In the genomic region with DNA sequence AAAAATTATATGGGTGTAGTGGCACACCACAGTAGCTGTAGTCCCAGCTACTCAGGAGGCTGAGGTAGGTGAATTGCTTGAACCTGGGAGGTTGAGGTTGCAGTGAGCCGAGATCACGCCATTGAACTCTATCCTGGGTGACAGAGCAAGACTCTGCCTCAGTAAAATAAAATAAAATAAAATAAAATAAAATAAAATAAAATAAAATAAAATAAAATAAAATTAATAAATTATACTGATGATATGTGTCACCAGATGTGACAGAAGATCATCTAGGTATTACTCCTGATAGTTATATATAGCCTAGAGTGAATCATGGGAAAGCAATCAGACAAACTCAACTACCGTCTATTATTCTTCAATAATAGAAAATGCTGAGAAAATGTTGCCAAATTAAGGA, we compare ENCODE assay signal across 25 cellular contexts.
"Had no signal": no experiment of that assay in that cellular context is flagged by ENCODE, and none has a peak within 500 bp of the region (broad histone marks: within the 10 kb centered on the region; RNA-seq: fewer than 3 reads in every experiment).

No MANE protein-coding gene starts in this region.

- ATAC-seq: effector memory CD8-positive, alpha-beta T cell; esophagus mucosa; foreskin keratinocyte; gastrocnemius medialis; gastroesophageal sphincter; heart left ventricle; heart right ventricle had no signal

- H3K4me1 ChIP-seq: colonic mucosa, esophagus muscularis mucosa, esophagus squamous epithelium, foreskin keratinocyte, gastrocnemius medialis, gastroesophageal sphincter, heart left ventricle, heart right ventricle had no signal

- H3K27me3 Mint-ChIP-seq: dendritic cell treated with granulocyte-macrophage colony-stimulating factor and Interleukin-4, amounts not matched to agents 40 ng/mL and 50 ng/mL, for 4 days; effector memory CD8-positive, alpha-beta T cell had no signal

- H3K36me3 ChIP-seq: colonic mucosa, esophagus muscularis mucosa, esophagus squamous epithelium, gastrocnemius medialis, gastroesophageal sphincter, heart left ventricle, heart right ventricle had no signal

- H3K4me3 Mint-ChIP-seq: dendritic cell treated with granulocyte-macrophage colony-stimulating factor and Interleukin-4, amounts not matched to agents 40 ng/mL and 50 ng/mL, for 4 days; effector memory CD8-positive, alpha-beta T cell; endodermal cell had no signal

- H3K9me3 ChIP-seq: colonic mucosa, esophagus muscularis mucosa, esophagus squamous epithelium, gastrocnemius medialis, gastroesophageal sphincter, heart left ventricle, heart right ventricle had no signal

- H3K4me1 Mint-ChIP-seq: endodermal cell had no signal

- DNase-seq: colonic mucosa; cortex of kidney; dermis blood vessel endothelial cell; dorsolateral prefrontal cortex; effector CD4-positive, alpha-beta T cell; effector CD8-positive, alpha-beta T cell; effector memory CD4-positive, alpha-beta T cell; effector memory CD8-positive, alpha-beta T cell; endodermal cell; erythroblast; esophagus squamous epithelium; foreskin fibroblast; foreskin keratinocyte; foreskin melanocyte; gastrocnemius medialis; glutamatergic neuron; head of caudate nucleus; heart left ventricle; heart right ventricle had no signal

- H3K27ac Mint-ChIP-seq: dendritic cell treated with granulocyte-macrophage colony-stimulating factor and Interleukin-4, amounts not matched to agents 40 ng/mL and 50 ng/mL, for 4 days; effector memory CD8-positive, alpha-beta T cell; endodermal cell had no signal

- H3K27me3 ChIP-seq: colonic mucosa, dorsolateral prefrontal cortex, esophagus muscularis mucosa, esophagus squamous epithelium, foreskin keratinocyte, gastrocnemius medialis, gastroesophageal sphincter, heart left ventricle, heart right ventricle had no signal

- H3K4me3 ChIP-seq: colonic mucosa, coronary artery, dorsolateral prefrontal cortex, esophagus muscularis mucosa, esophagus squamous epithelium, gastrocnemius medialis, gastroesophageal sphincter, heart left ventricle, heart right ventricle had no signal

- H3K27ac ChIP-seq: colonic mucosa, coronary artery, dorsolateral prefrontal cortex, epithelial cell of prostate, esophagus muscularis mucosa, esophagus squamous epithelium, foreskin keratinocyte, gastrocnemius medialis, gastroesophageal sphincter, heart left ventricle, heart right ventricle had no signal
